In genomic region chr1:172638885-172639831, GRCh38 we compare ENCODE assay signal across 8 cellular contexts. TPM values are rescaled to one million over a fixed set of nuclear protein-coding genes. Genes with fewer than 3 reads are reported as not detected.
DNase-seq lines count a peak whose midpoint lies in the region; ATAC-seq and TF ChIP-seq lines count a peak whose summit lies in the region.

No MANE protein-coding gene starts in this region.

- TSS peak; percentile 95 for BruUV-seq in PC-9 (replicated peaks; lab: Mats Ljungman, UMichigan)

- no peaks in the 10 kb centered on the region for H3K79me2 ChIP-seq in PC-9 (ENCODE audit: low read depth)

- H3K36me3 ChIP-seq in PC-9 (ENCODE audit: low read depth) (no peaks in the 10 kb centered on the region), suprapubic skin (no peaks in the 10 kb centered on the region)

- peaks cover 1% of the 10 kb centered on the region for H3K9me3 Mint-ChIP-seq in memory B cell

- TF ChIP-seq POLR2A in suprapubic skin (IDR thresholded peaks at IDR 0.05), result no peak

- POLR2A ChIA-PET in PC-9 (lab: Charles Lee; ENCODE audit: unreplicated experiment), result interaction anchor here (0.6 to 0.7 kb wide), 2 partner anchors 19 to 1383 kb away, joined by 4 read pairs; partner anchors contain the start of gene RC3H1

- H3K27me3 ChIP-seq in PC-9 (ENCODE audit: insufficient read depth, low read depth) (no peaks in the 10 kb centered on the region), suprapubic skin (no peaks in the 10 kb centered on the region)

- H3K27ac Mint-ChIP-seq in memory B cell, result no peak overlapping the region

- H3K4me3 ChIP-seq in PC-9 (peak overlapping the region; percentile 3; the same call in 1 of the 2 replicates), suprapubic skin (no peak overlapping the region)

- TF ChIP-seq EP300 in suprapubic skin (IDR thresholded peaks at IDR 0.05), result no peak

- H3K4me1 ChIP-seq in PC-9 (replicated peaks; ENCODE audit: insufficient read depth) (peaks cover 44% of the 10 kb centered on the region), suprapubic skin (peaks cover 8% of the 10 kb centered on the region)

- DNase-seq in CD1c-positive myeloid dendritic cell (ENCODE audit: extremely low spot score), result peak; percentile 22
- DNase-seq in PC-9, result peak; percentile 55 to 98
- peak; percentile 68 for DNase-seq in activated T-helper 9 cell treated with anti-CD3 and anti-CD28 coated beads, Interleukin-2, amount 50 U/mL, for 16 hours (ENCODE audit: low read depth)
- DNase-seq in memory B cell (ENCODE audit: low spot score in 2 of 2), result no peak
- DNase-seq in suprapubic skin (ENCODE audit: low spot score in 2 of 2), result no peak
- no peak for DNase-seq in superior temporal gyrus (ENCODE audit: extremely low spot score)
- no peak for DNase-seq in NCI-H524 (lab: John Stamatoyannopoulos, UW)

- H3F3A ChIP-seq in PC-9 (ENCODE audit: insufficient read depth, low read depth), result peaks cover 31% of the 10 kb centered on the region

- H3K27ac ChIP-seq in PC-9 (peak overlapping the region; percentile 87), suprapubic skin (peak overlapping the region; percentile 17)

- ATAC-seq in GM21786 (IDR thresholded peaks at IDR 0.05; ENCODE audit: unreplicated experiment) (peak; percentile 54), memory B cell (ENCODE audit: low read depth) (peak; percentile 30)

- peaks cover 13% of the 10 kb centered on the region; the same call in 1 of the 2 replicates for H3K9me3 ChIP-seq in PC-9 (ENCODE audit: insufficient read depth, low read depth)
- no peaks in the 10 kb centered on the region for H3K9me3 ChIP-seq in suprapubic skin

- H3K4me2 ChIP-seq in PC-9, result peak overlapping the region; percentile 71

- no peaks in the 10 kb centered on the region for H3K36me3 Mint-ChIP-seq in memory B cell

- H3K4me1 Mint-ChIP-seq in memory B cell, result peaks cover 24% of the 10 kb centered on the region

- no peaks in the 10 kb centered on the region for H3K9me2 ChIP-seq in PC-9 (ENCODE audit: insufficient read depth)

- TF ChIP-seq CTCF in PC-9 (conservative IDR thresholded peaks at IDR 0.05), result no peak
- TF ChIP-seq CTCF in suprapubic skin (IDR thresholded peaks at IDR 0.05), result no peak

- H2AFZ ChIP-seq in PC-9, result peak overlapping the region; percentile 58

- H3K27me3 Mint-ChIP-seq in memory B cell, result peaks cover 2% of the 10 kb centered on the region

- CTCF ChIA-PET in PC-9 (lab: Charles Lee), result interaction anchor here (0.9 to 1.5 kb wide), 2 partner anchors 80 to 139 kb away, joined by 3 to 4 read pairs; no protein-coding TSS in a partner anchor

- H3K4me3 Mint-ChIP-seq in memory B cell, result peak overlapping the region; percentile 68

- WGBS in suprapubic skin, result 40% methylated on average over 8 of the region's 9 CpGs

- intact Hi-C loops in PC-9 (cut with micrococcal nuclease; ENCODE audit: unreplicated experiment), result loop anchor here (1.0 to 10.0 kb wide), 6 partner anchors 52 to 284 kb away; partner anchors contain the start of gene SUCO

- H4K20me1 ChIP-seq in PC-9 (ENCODE audit: insufficient read depth), result no peaks in the 10 kb centered on the region

RNA-seq across cellular contexts. Expression of gene FASLG, which starts 19.7 kb away (rescaled TPM):
- total RNA-seq in PC-9 (2021), result not detected in 2 replicates
- total RNA-seq in suprapubic skin, result not detected

Comparison
In these comparisons a context has a peak if more than half of its experiments do, and no peak if none do; other contexts are left out.
1. DNase-seq: peak in CD1c-positive myeloid dendritic cell (single experiment), PC-9 (2 of 2) and activated T-helper 9 cell treated with anti-CD3 and anti-CD28 coated beads, Interleukin-2, amount 50 U/mL, for 16 hours (single experiment); none in memory B cell (0 of 2), suprapubic skin (0 of 2), superior temporal gyrus (single experiment) and NCI-H524 (0 of 2).